36 cellular contexts compared by ENCODE assay signal in the genomic region with DNA sequence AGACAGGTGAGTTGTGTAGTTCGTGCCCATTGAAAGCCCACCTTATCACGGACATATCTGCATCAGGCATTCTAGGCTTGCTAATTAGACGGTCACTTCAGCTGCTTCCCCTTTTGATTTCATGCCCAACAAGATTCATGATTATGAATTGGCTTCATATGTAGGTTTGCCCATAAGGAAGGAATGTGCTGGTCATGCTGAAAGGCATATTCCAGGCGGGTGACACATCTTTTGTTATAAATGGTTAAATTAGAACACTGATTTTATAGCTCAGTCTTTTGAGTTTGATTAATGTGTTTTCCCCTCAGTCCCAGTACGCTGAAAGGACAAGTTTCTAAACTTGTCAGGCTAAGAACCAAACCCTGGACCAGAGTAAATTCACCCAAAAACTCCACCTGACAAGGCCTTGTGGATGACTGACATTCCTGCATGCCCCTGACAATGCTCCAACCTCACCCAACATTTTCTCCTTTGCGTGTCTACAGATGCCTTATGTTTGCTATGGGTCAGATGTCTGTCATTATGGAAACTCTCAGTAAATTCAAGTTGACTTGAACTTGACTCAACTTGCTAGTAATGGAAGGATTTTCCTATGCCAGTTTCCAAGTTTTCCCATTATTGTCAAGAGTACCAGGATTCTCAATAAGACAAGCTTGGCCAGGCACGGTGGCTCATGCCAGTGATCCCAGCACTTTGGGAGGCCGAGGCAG.
"Had no signal": no experiment of that assay in that cellular context is flagged by ENCODE, and none has a peak within 500 bp of the region (broad histone marks: within the 10 kb centered on the region; RNA-seq: fewer than 3 reads in every experiment).

No MANE protein-coding gene starts in this region.

- H3K4me3 ChIP-seq: adrenal gland, heart left ventricle, pancreas, prostate gland, sigmoid colon, smooth muscle cell, stomach, thyroid gland, upper lobe of left lung, vagina had no signal

- H3K9me3 ChIP-seq: adrenal gland, heart left ventricle, neutrophil, pancreas, prostate gland, sigmoid colon, stomach, thyroid gland, upper lobe of left lung, vagina had no signal

- DNase-seq: activated CD4-positive, alpha-beta memory T cell treated with anti-CD3 and anti-CD28 coated beads for 36 hours; activated CD4-positive, alpha-beta T cell treated with anti-CD3 and anti-CD28 coated beads for 48 hours; activated CD8-positive, alpha-beta memory T cell treated with anti-CD3 and anti-CD28 coated beads, Interleukin-2, amount 50 U/mL, for 4 hours; activated effector memory CD4-positive, alpha-beta T cell treated with anti-CD3 and anti-CD28 coated beads, Interleukin-2, amount 50 U/mL, for 16 hours; activated naive CD4-positive, alpha-beta T cell treated with anti-CD3 and anti-CD28 coated beads for 36 hours; activated naive CD8-positive, alpha-beta T cell treated with anti-CD3 and anti-CD28 coated beads for 36 hours; activated T-cell treated with anti-CD3 and anti-CD28 coated beads, Interleukin-2, amount 50 U/mL, for 1 hour; adrenal gland; aorta; effector CD4-positive, alpha-beta T cell; erythroblast; heart left ventricle; hypothalamus; immature natural killer cell; naive B cell; nephron progenitor cell; pancreas; retina; sigmoid colon; stimulated activated CD4-positive, alpha-beta T cell treated with anti-CD3 and anti-CD28 coated beads, Interleukin-2, amount 100 ng/mL, for 24 hours; stimulated activated naive B cell treated with anti-CD40 and anti-IgM and Interleukin-4, amounts not matched to agents 10 μg/mL and 1 μg/mL and 100 μg/mL, for 72 hours; stomach; T-helper 1 cell; thyroid gland; upper lobe of left lung had no signal

- H3K4me1 Mint-ChIP-seq: activated naive CD8-positive, alpha-beta T cell treated with anti-CD3 and anti-CD28 coated beads for 36 hours; immature natural killer cell; naive B cell; stimulated activated naive B cell treated with anti-CD40 and anti-IgM and Interleukin-4, amounts not matched to agents 10 μg/mL and 1 μg/mL and 100 μg/mL, for 72 hours had no signal

- H3K4me3 Mint-ChIP-seq: activated CD4-positive, alpha-beta memory T cell treated with anti-CD3 and anti-CD28 coated beads for 36 hours; activated naive CD4-positive, alpha-beta T cell treated with anti-CD3 and anti-CD28 coated beads for 36 hours; activated naive CD8-positive, alpha-beta T cell treated with anti-CD3 and anti-CD28 coated beads for 36 hours; activated T-helper 1 cell treated with anti-CD3 and anti-CD28 coated beads, Interleukin-12 subunit alpha, Interleukin-12 subunit beta, Interleukin-2, Interleukin-4 antibody, amounts not matched to agents 30 ng/mL and 10 ng/mL and 1 ng/mL, durations not matched to agents 14 hours and 24 hours and 36 hours; brain; dendritic cell treated with granulocyte-macrophage colony-stimulating factor and Interleukin-4, amounts not matched to agents 40 ng/mL and 50 ng/mL, for 4 days; immature natural killer cell; mesothelial cell of epicardium; naive B cell; nephron progenitor cell; stimulated activated naive B cell treated with anti-CD40 and anti-IgM and Interleukin-4, amounts not matched to agents 10 μg/mL and 1 μg/mL and 100 μg/mL, for 72 hours; T-helper 2 cell treated with Interferon-gamma antibody and Interleukin-4, amounts not matched to agents 5 μg/mL and 100 μg/mL, for 36 hours had no signal

- H3K27ac ChIP-seq: adrenal gland, heart left ventricle, neutrophil, pancreas, prostate gland, sigmoid colon, stomach, thyroid gland, upper lobe of left lung, vagina, VCaP had no signal

- H3K27me3 ChIP-seq: adrenal gland, neutrophil, pancreas, sigmoid colon, stomach, thyroid gland, upper lobe of left lung, vagina had no signal

- FAIRE-seq: endometrium, pancreas had no signal

- H3K27me3 Mint-ChIP-seq: dendritic cell treated with granulocyte-macrophage colony-stimulating factor and Interleukin-4, amounts not matched to agents 40 ng/mL and 50 ng/mL, for 4 days had no signal

- H3K4me2 ChIP-seq: smooth muscle cell had no signal

- H3K36me3 ChIP-seq: adrenal gland, heart left ventricle, neutrophil, pancreas, prostate gland, sigmoid colon, stomach, thyroid gland, upper lobe of left lung, vagina had no signal

- H3K36me3 Mint-ChIP-seq: activated CD4-positive, alpha-beta memory T cell treated with anti-CD3 and anti-CD28 coated beads for 36 hours; activated naive CD8-positive, alpha-beta T cell treated with anti-CD3 and anti-CD28 coated beads for 36 hours; brain; immature natural killer cell; mesothelial cell of epicardium; naive B cell; stimulated activated naive B cell treated with anti-CD40 and anti-IgM and Interleukin-4, amounts not matched to agents 10 μg/mL and 1 μg/mL and 100 μg/mL, for 72 hours had no signal

- H3K27ac Mint-ChIP-seq: activated CD4-positive, alpha-beta memory T cell treated with anti-CD3 and anti-CD28 coated beads for 36 hours; activated naive CD4-positive, alpha-beta T cell treated with anti-CD3 and anti-CD28 coated beads for 36 hours; activated naive CD8-positive, alpha-beta T cell treated with anti-CD3 and anti-CD28 coated beads for 36 hours; activated T-helper 1 cell treated with anti-CD3 and anti-CD28 coated beads, Interleukin-12 subunit alpha, Interleukin-12 subunit beta, Interleukin-2, Interleukin-4 antibody, amounts not matched to agents 30 ng/mL and 10 ng/mL and 1 ng/mL, durations not matched to agents 14 hours and 24 hours and 36 hours; brain; dendritic cell treated with granulocyte-macrophage colony-stimulating factor and Interleukin-4, amounts not matched to agents 40 ng/mL and 50 ng/mL, for 4 days; immature natural killer cell; mesothelial cell of epicardium; naive B cell; nephron progenitor cell; stimulated activated naive B cell treated with anti-CD40 and anti-IgM and Interleukin-4, amounts not matched to agents 10 μg/mL and 1 μg/mL and 100 μg/mL, for 72 hours; T-helper 2 cell treated with Interferon-gamma antibody and Interleukin-4, amounts not matched to agents 5 μg/mL and 100 μg/mL, for 36 hours had no signal

- H3K4me1 ChIP-seq: adrenal gland, heart left ventricle, pancreas, prostate gland, sigmoid colon, stomach, thyroid gland, vagina had no signal

- H3K9me3 Mint-ChIP-seq: activated CD4-positive, alpha-beta memory T cell treated with anti-CD3 and anti-CD28 coated beads for 36 hours; activated naive CD4-positive, alpha-beta T cell treated with anti-CD3 and anti-CD28 coated beads for 36 hours; activated naive CD8-positive, alpha-beta T cell treated with anti-CD3 and anti-CD28 coated beads for 36 hours; stimulated activated naive B cell treated with anti-CD40 and anti-IgM and Interleukin-4, amounts not matched to agents 10 μg/mL and 1 μg/mL and 100 μg/mL, for 72 hours; T-helper 2 cell treated with Interferon-gamma antibody and Interleukin-4, amounts not matched to agents 5 μg/mL and 100 μg/mL, for 36 hours had no signal

- ATAC-seq: heart left ventricle; stimulated activated naive B cell treated with anti-CD40 and anti-IgM and Interleukin-4, amounts not matched to agents 10 μg/mL and 1 μg/mL and 100 μg/mL, for 72 hours had no signal
